In the genomic region with DNA sequence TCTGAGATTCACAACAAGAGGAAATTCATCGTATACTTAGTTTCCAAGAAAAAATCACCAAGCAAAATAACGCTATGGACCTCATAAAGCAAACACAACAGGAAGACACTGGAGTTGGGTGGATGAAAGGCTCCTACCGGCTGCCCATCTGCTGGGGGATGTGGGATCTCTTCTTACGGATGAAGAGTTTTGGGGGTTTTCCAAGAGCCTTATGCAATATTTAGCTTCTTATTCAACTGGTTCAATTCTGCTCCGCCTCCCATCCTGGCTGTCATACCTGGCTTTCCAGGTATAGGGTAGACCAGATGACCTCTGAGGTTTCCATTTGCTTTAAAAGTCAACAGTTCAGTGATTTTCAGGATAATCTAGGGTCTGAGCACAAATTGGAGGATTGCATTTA, we compare ENCODE assay signal across 32 cellular contexts.
"Had no signal": no experiment of that assay in that cellular context is flagged by ENCODE, and none has a peak within 500 bp of the region (broad histone marks: within the 10 kb centered on the region; RNA-seq: fewer than 3 reads in every experiment).

No MANE protein-coding gene starts in this region.

- DNase-seq: activated B cell treated with CpG ODN at 0.5 μM for 24 hours; activated CD4-positive, alpha-beta T cell treated with anti-CD3 and anti-CD28 coated beads for 48 hours; activated CD4-positive, alpha-beta T cell treated with anti-CD3 and anti-CD28 coated beads, Interleukin-2, amount 50 U/mL, for 1 hour; activated CD4-positive, alpha-beta T cell treated with anti-CD3 and anti-CD28 coated beads, Interleukin-2, amount 50 U/mL, for 48 hours; activated CD8-positive, alpha-beta memory T cell treated with anti-CD3 and anti-CD28 coated beads for 24 hours; activated CD8-positive, alpha-beta T cell treated with anti-CD3 and anti-CD28 coated beads for 36 hours; activated effector memory CD4-positive, alpha-beta T cell treated with Interleukin-2 at 50 U/mL for 16 hours; activated gamma-delta T cell treated with Interleukin-2 at 50 U/mL for 16 hours; activated naive CD4-positive, alpha-beta T cell treated with anti-CD3 and anti-CD28 coated beads, Interleukin-2, amount 50 U/mL, for 16 hours; activated naive CD4-positive, alpha-beta T cell treated with Interleukin-2 at 50 U/mL for 16 hours; activated T-cell treated with anti-CD3 and anti-CD28 coated beads, Interleukin-2, amount 50 U/mL, for 4 hours; amniotic stem cell; anterior cingulate cortex; brain microvascular endothelial cell; central memory CD4-positive, alpha-beta T cell; cortex of kidney; dermis blood vessel endothelial cell; effector CD4-positive, alpha-beta T cell; effector memory CD8-positive, alpha-beta T cell; erythroblast; foreskin keratinocyte; gastrocnemius medialis; glutamatergic neuron; T-helper 1 cell; T-helper 17 cell; T1000; WERI-Rb-1 had no signal

- H3K36me3 ChIP-seq: brain microvascular endothelial cell, cardiac muscle cell, esophagus muscularis mucosa, gastrocnemius medialis, heart left ventricle, WERI-Rb-1 had no signal

- ATAC-seq: activated CD4-positive, CD25-positive, alpha-beta regulatory T cell treated with anti-CD3 and anti-CD28 coated beads, Interleukin-2, amount 50 U/mL, for 24 hours; activated CD8-positive, alpha-beta T cell treated with anti-CD3 and anti-CD28 coated beads for 36 hours; activated T-cell treated with anti-CD3 and anti-CD28 coated beads, Interleukin-2, amount 50 U/mL, for 4 hours; activated T-helper 17 cell treated with anti-CD3 and anti-CD28 coated beads, Interleukin-2, amount 50 U/mL, for 72 hours; effector memory CD8-positive, alpha-beta T cell; foreskin keratinocyte; gastrocnemius medialis; T-helper 17 cell had no signal

- H3K4me1 ChIP-seq: foreskin keratinocyte, gastrocnemius medialis had no signal

- H3K4me3 ChIP-seq: cardiac muscle cell, esophagus muscularis mucosa, gastrocnemius medialis, heart left ventricle had no signal

- H3K9me3 ChIP-seq: esophagus muscularis mucosa, gastrocnemius medialis, heart left ventricle had no signal

- H3K27ac ChIP-seq: brain microvascular endothelial cell, cardiac muscle cell, esophagus muscularis mucosa, foreskin keratinocyte, gastrocnemius medialis, heart left ventricle, WERI-Rb-1 had no signal

- H3K27me3 ChIP-seq: brain microvascular endothelial cell, cardiac muscle cell, esophagus muscularis mucosa, foreskin keratinocyte, gastrocnemius medialis, heart left ventricle had no signal
